ENCODE assay signal across 8 cellular contexts in the genomic region with DNA sequence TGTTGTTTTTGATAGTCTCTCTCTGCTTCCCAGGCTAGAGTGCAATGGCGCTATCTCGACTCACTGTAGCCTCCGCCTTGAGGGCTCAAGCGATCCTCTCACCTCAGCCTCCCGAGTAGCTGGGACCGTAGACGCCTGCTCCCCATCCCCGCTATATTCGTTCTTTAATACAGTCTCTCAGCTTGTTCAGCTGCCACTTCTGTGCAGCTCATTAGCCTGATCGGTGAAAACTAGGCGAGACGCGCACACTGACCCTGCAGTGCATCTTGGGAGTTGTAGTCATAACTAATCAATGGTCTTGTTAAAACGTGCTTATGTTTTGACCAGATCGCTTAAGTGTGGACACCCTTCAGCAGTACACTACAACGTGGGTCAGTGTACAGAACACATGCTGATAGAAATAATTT. TPM values are rescaled to one million over a fixed set of nuclear protein-coding genes. Genes with fewer than 3 reads are reported as not detected.
DNase-seq lines count a peak whose midpoint lies in the region; ATAC-seq and TF ChIP-seq lines count a peak whose summit lies in the region.

No MANE protein-coding gene starts in this region.

- H3K4me3 ChIP-seq in cardiac fibroblast (replicated peaks in 1 of 2; ENCODE audit: low read depth in 2 of 2, low read length in 2 of 2): peak overlapping the region; percentile 77 to 80

- TF ChIP-seq CTCF in GM13976 (IDR thresholded peaks at IDR 0.05; ENCODE audit: borderline replicate concordance, control extremely low read depth, extremely low read depth, insufficient read depth, missing control alignments) (no peak), cardiac fibroblast (IDR thresholded peaks at IDR 0.05; ENCODE audit: low read depth, low read length) (no peak)

- ATAC-seq in HG02798 (IDR thresholded peaks at IDR 0.05; ENCODE audit: poor library complexity, unreplicated experiment): peak; percentile 45

- DNase-seq in A172 (ENCODE audit: low spot score) (peak; percentile 45), GM13976 (ENCODE audit: low spot score) (peak; percentile 76), NCI-H1436 treated with DMSO at 0.1 percent for 48 hours (lab: John Stamatoyannopoulos, UW) (peak; percentile 41), UCSD-AML1 (lab: John Stamatoyannopoulos, UW; ENCODE audit: unreplicated experiment) (peak; percentile 42), cardiac fibroblast (ENCODE audit: low read depth in 2 of 2) (peak; percentile 58 to 63), iris pigment epithelial cell (ENCODE audit: low read depth) (peak; percentile 50)
- DNase-seq in stimulated activated CD4-positive, alpha-beta T cell treated with anti-CD3 and anti-CD28 coated beads, Interleukin-15, amount 100 ng/mL, for 48 hours (ENCODE audit: low read depth in 2 of 2): peak; percentile 16 to 27

- in situ Hi-C loops in GM13976 (cut with MboI; ENCODE audit: low sequenced_read_pairs, unreplicated experiment): no loop called here

RNA-seq across cellular contexts. Expression of a gene that starts 1.2 kb away (rescaled TPM):
- total RNA-seq in A172 (2014; rRNA removed; shearing (Covaris generic)): 58.3 and 58.6 TPM in 2 replicates

Comparison
In these comparisons a context has a peak if more than half of its experiments do, and no peak if none do; other contexts are left out.
1. Peak in every context shown above with its lines: DNase-seq, ATAC-seq and H3K4me3 ChIP-seq.
2. DNase-seq: peak in every context shown above with its lines; median percentile 76 in GM13976; 60 in cardiac fibroblast; 50 in iris pigment epithelial cell; 45 in A172; 42 in UCSD-AML1; 41 in NCI-H1436 treated with DMSO at 0.1 percent for 48 hours; 22 in stimulated activated CD4-positive, alpha-beta T cell treated with anti-CD3 and anti-CD28 coated beads, Interleukin-15, amount 100 ng/mL, for 48 hours.